In the genomic region with DNA sequence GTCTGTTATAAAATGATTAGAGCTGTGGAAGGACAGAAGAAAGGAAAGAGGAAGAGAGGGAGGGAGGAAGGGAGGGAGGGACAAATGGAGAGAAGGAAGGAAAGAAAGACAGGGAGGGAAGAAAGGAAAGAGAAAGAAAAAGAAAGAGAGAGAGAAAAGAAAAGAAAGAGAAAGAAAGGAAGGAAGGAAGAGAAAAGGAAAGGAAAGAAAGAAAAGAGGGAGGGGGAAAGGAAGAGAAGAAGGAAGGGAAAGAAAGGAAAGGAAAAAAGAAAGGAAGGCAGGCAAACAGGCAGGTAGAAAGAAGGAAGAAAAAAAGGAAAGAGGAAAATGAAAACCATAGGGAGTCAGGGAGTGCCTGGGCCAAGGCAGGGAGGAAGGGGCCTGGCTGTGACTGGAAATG, we compare ENCODE assay signal across 9 cellular contexts.
"Had no signal": no experiment of that assay in that cellular context is flagged by ENCODE, and none has a peak within 500 bp of the region (broad histone marks: within the 10 kb centered on the region; RNA-seq: fewer than 3 reads in every experiment).

No MANE protein-coding gene starts in this region.

- H3K4me1 ChIP-seq: HAP-1 had no signal

- H3K9me3 ChIP-seq: HAP-1 had no signal

- H3K27ac Mint-ChIP-seq: GM23338 had no signal

- H3K4me3 Mint-ChIP-seq: GM23338, IgD-negative memory B cell had no signal

- H3K4me3 ChIP-seq: GM23338, HAP-1 had no signal

- H3K4me1 Mint-ChIP-seq: GM23338 had no signal

- H3K27ac ChIP-seq: HL-60 had no signal

- H2AFZ ChIP-seq: GM23338 had no signal

- H3K36me3 ChIP-seq: HAP-1 had no signal

- FAIRE-seq: H1, HepG2 had no signal

- DNase-seq: H7, KG1 had no signal

- ATAC-seq: GM23338, HCT116, HepG2 had no signal

- H3K4me2 ChIP-seq: GM23338 had no signal

- H3K36me3 Mint-ChIP-seq: IgD-negative memory B cell had no signal
